ENCODE assay signal across 10 cellular contexts in the genomic region with DNA sequence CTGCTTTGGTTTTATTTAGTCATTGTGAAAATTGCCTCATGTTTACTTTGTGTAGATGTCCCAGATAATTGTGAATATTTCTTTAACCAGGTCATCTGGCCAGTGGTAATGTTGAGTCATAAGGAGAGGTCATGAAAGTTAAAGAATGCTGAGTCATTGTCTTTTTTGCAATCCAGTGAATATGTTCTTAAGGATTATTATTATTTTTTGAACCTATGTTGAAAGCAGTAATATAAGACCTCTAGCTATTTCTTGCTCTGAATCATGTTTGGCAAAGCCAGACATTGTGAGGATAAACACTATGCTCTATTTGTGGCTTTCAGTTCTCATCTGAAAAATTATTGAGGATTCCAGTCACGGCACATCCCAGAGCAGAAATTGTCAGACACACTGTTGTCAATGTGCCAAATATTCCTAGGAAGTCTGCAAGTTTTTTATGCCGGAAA.
DNase-seq lines count a peak whose midpoint lies in the region; ATAC-seq and TF ChIP-seq lines count a peak whose summit lies in the region.
"Had no signal": no experiment of that assay in that cellular context is flagged by ENCODE, and none has a peak within 500 bp of the region (broad histone marks: within the 10 kb centered on the region; RNA-seq: fewer than 3 reads in every experiment).

No MANE protein-coding gene starts in this region.

- H3K4me1 Mint-ChIP-seq in activated CD4-positive, alpha-beta memory T cell treated with anti-CD3 and anti-CD28 coated beads for 36 hours (ENCODE audit: low read depth): no peaks in the 10 kb centered on the region
- no peaks in the 10 kb centered on the region for H3K4me1 Mint-ChIP-seq in CD8-positive, alpha-beta T cell (ENCODE audit: low read depth)

- H3K4me3 ChIP-seq in retinal pigment epithelial cell (ENCODE audit: low read length): no peak overlapping the region
- H3K4me3 ChIP-seq in CD8-positive, alpha-beta T cell (ENCODE audit: low read depth, low read length): no peak overlapping the region
- H3K4me3 ChIP-seq: skin epidermis had no signal

- POLR2A ChIA-PET in activated CD4-positive, alpha-beta memory T cell treated with anti-CD3 and anti-CD28 coated beads for 36 hours (lab: Charles Lee): no interaction called here
- POLR2A ChIA-PET in CD8-positive, alpha-beta T cell (lab: Charles Lee): no interaction called here

- peak; percentile 24 for DNase-seq in HuH-7.5 (ENCODE audit: low spot score)
- peak; percentile 94 for DNase-seq in dermis blood vessel endothelial cell
- DNase-seq in retinal pigment epithelial cell (ENCODE audit: low read depth): peak; percentile 89
- no peak for DNase-seq in activated CD4-positive, alpha-beta memory T cell treated with anti-CD3 and anti-CD28 coated beads for 36 hours
- no peak for DNase-seq in CD8-positive, alpha-beta T cell
- DNase-seq in OCI-M2 (lab: John Stamatoyannopoulos, UW; ENCODE audit: unreplicated experiment): no peak

- H3K36me3 Mint-ChIP-seq in activated CD4-positive, alpha-beta memory T cell treated with anti-CD3 and anti-CD28 coated beads for 36 hours: no peaks in the 10 kb centered on the region
- H3K36me3 Mint-ChIP-seq in CD8-positive, alpha-beta T cell: no peaks in the 10 kb centered on the region

- H3K4me3 Mint-ChIP-seq in activated CD4-positive, alpha-beta memory T cell treated with anti-CD3 and anti-CD28 coated beads for 36 hours: no peak overlapping the region
- no peak overlapping the region for H3K4me3 Mint-ChIP-seq in CD8-positive, alpha-beta T cell
- H3K4me3 Mint-ChIP-seq: dendritic cell treated with granulocyte-macrophage colony-stimulating factor and Interleukin-4, amounts not matched to agents 40 ng/mL and 50 ng/mL, for 4 days had no signal

- peaks cover 2% of the 10 kb centered on the region for H3K27me3 Mint-ChIP-seq in activated CD4-positive, alpha-beta memory T cell treated with anti-CD3 and anti-CD28 coated beads for 36 hours
- peaks cover 2% of the 10 kb centered on the region for H3K27me3 Mint-ChIP-seq in CD8-positive, alpha-beta T cell (ENCODE audit: low read depth)
- H3K27me3 Mint-ChIP-seq: dendritic cell treated with granulocyte-macrophage colony-stimulating factor and Interleukin-4, amounts not matched to agents 40 ng/mL and 50 ng/mL, for 4 days had no signal

- no peak overlapping the region for H3K27ac Mint-ChIP-seq in activated CD4-positive, alpha-beta memory T cell treated with anti-CD3 and anti-CD28 coated beads for 36 hours
- H3K27ac Mint-ChIP-seq in CD8-positive, alpha-beta T cell: no peak overlapping the region
- H3K27ac Mint-ChIP-seq: dendritic cell treated with granulocyte-macrophage colony-stimulating factor and Interleukin-4, amounts not matched to agents 40 ng/mL and 50 ng/mL, for 4 days had no signal

- no peaks in the 10 kb centered on the region for H3K27me3 ChIP-seq in CD8-positive, alpha-beta T cell (ENCODE audit: insufficient read depth, low read length)

- H3K4me1 ChIP-seq in CD8-positive, alpha-beta T cell (ENCODE audit: insufficient read depth, low read length): no peaks in the 10 kb centered on the region

- no peaks in the 10 kb centered on the region for H3K36me3 ChIP-seq in CD8-positive, alpha-beta T cell (ENCODE audit: insufficient read depth, low read length)

- H3K9me3 Mint-ChIP-seq in activated CD4-positive, alpha-beta memory T cell treated with anti-CD3 and anti-CD28 coated beads for 36 hours: peaks cover 2% of the 10 kb centered on the region
- H3K9me3 Mint-ChIP-seq in CD8-positive, alpha-beta T cell: peaks cover 7% of the 10 kb centered on the region

- no peak for TF ChIP-seq CTCF in retinal pigment epithelial cell (conservative IDR thresholded peaks at IDR 0.05; ENCODE audit: low read depth, low read length)
- no peak for TF ChIP-seq CTCF in CD8-positive, alpha-beta T cell (IDR thresholded peaks at IDR 0.05)

- peak; percentile 67 for ATAC-seq in GM19035 (IDR thresholded peaks at IDR 0.05; ENCODE audit: unreplicated experiment)
- no peak for ATAC-seq in CD8-positive, alpha-beta T cell
- no peak for ATAC-seq in HG03139 (IDR thresholded peaks at IDR 0.05; ENCODE audit: unreplicated experiment)

- no peak overlapping the region for H3K27ac ChIP-seq in CD8-positive, alpha-beta T cell (ENCODE audit: low read depth, low read length)

- CTCF ChIA-PET in activated CD4-positive, alpha-beta memory T cell treated with anti-CD3 and anti-CD28 coated beads for 36 hours (lab: Charles Lee): no interaction called here
- CTCF ChIA-PET in CD8-positive, alpha-beta T cell (lab: Charles Lee): no interaction called here

- no peaks in the 10 kb centered on the region for H3K9me3 ChIP-seq in CD8-positive, alpha-beta T cell (ENCODE audit: low read length)

- intact Hi-C loops in activated CD4-positive, alpha-beta memory T cell treated with anti-CD3 and anti-CD28 coated beads for 36 hours (cut with micrococcal nuclease): no loop called here
- intact Hi-C loops in CD8-positive, alpha-beta T cell (cut with DNase I, micrococcal nuclease): no loop called here

Comparison
In these comparisons a context has a peak if more than half of its experiments do, and no peak if none do; other contexts are left out.
1. DNase-seq: peak in HuH-7.5 (single experiment), dermis blood vessel endothelial cell (single experiment) and retinal pigment epithelial cell (single experiment); none in activated CD4-positive, alpha-beta memory T cell treated with anti-CD3 and anti-CD28 coated beads for 36 hours (single experiment), CD8-positive, alpha-beta T cell (0 of 7) and OCI-M2 (single experiment).